Comparison of ENCODE assay signal across 8 cellular contexts in the genomic region with DNA sequence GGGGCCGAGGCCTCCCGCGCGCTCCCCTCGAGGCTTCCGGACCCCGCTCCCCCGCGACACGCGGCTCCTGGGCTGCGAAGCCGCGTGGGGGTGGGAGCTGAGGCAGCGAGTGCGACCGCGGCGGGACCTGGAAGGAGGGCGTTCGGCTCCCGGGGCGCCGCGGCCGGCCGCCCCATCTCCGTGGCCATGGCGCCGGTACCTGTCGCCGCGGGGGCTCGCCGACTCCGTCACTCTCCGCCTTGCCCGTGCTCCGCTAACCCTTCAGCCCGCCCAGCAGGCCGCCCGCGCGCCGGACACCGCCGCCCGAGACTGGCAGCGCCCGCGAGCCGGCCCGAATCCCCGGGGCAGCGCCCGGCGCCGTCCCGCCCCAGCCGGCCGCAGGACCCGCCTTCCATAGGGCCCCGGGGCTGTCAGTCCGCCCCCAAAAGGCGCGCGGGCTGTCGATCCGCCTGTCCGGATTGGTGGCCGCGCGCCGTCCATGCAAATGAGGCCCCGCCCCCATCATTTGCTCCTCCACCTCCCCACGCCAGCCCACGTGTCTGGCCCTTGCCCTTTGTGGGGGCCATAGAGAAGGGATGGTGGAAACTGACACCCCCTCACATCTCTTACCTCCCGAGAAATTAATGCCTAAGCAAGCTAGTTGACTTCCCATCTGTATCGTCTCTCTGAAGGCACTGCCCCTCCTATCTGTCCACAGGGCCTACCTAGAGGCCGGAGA. TPM values are rescaled to one million over a fixed set of nuclear protein-coding genes. Genes with fewer than 3 reads are reported as not detected.
DNase-seq lines count a peak whose midpoint lies in the region; ATAC-seq and TF ChIP-seq lines count a peak whose summit lies in the region.

A gene (minus strand): TSS at position 311 of the 718 bp plus-strand sequence. CDS start 46,091 bp downstream, outside the sequence.

- TF ChIP-seq EP300 in SK-N-SH (IDR thresholded peaks at IDR 0.05; ENCODE audit: borderline replicate concordance in 1 of 2, low read depth in 1 of 2, low read length in 1 of 2) = no peak

- H2AFZ ChIP-seq in SK-N-SH (ENCODE audit: low read depth) = peak within 1 kb of the TSS; percentile 88

- TF ChIP-seq CTCF in SK-N-SH (IDR thresholded peaks at IDR 0.05) = no peak
- no peak for TF ChIP-seq CTCF in omental fat pad (IDR thresholded peaks at IDR 0.05)

- no peaks in the 10 kb centered on the region for H4K20me1 ChIP-seq in SK-N-SH (ENCODE audit: insufficient read depth)

- no peaks in the 10 kb centered on the region for H3K27me3 ChIP-seq in SK-N-SH (ENCODE audit: insufficient read depth)

- DNase-seq in DMS79 treated with DMSO at 0.1 percent for 48 hours (lab: John Stamatoyannopoulos, UW) (peak; percentile 71), KG1 (lab: John Stamatoyannopoulos, UW) (peak; percentile 79), SK-N-SH (peak; percentile 98), globus pallidus (ENCODE audit: low spot score) (peak; percentile 94), omental fat pad (ENCODE audit: low spot score) (peak; percentile 93)
- peak; percentile 90 for DNase-seq in activated naive CD4-positive, alpha-beta T cell treated with anti-CD3 and anti-CD28 coated beads, Interleukin-2, amount 50 U/mL, for 16 hours

- peak within 1 kb of the TSS; percentile 67 to 77 for H3K4me3 ChIP-seq in SK-N-SH (ENCODE audit: low read depth in 2 of 2, low read length in 1 of 2)

- H3F3A ChIP-seq in SK-N-SH (replicated peaks; ENCODE audit: insufficient read depth) = peaks cover 4% of the 10 kb centered on the region

- H3K4me1 ChIP-seq in SK-N-SH (ENCODE audit: control insufficient read depth in 1 of 2, insufficient read depth in 2 of 2, low read depth in 1 of 2, low read length in 1 of 2) = peaks cover 2 to 6% of the 10 kb centered on the region in 2 experiments; a peak in 3 of 4 replicates

- H3K9me3 ChIP-seq in SK-N-SH = no peaks in the 10 kb centered on the region; the same call in 1 of the 2 replicates

- TF ChIP-seq RAD21 in SK-N-SH (IDR thresholded peaks at IDR 0.05; ENCODE audit: low read length) = no peak

- H3K27ac ChIP-seq in SK-N-SH (ENCODE audit: low read depth in 2 of 2, low read length in 1 of 2) (peak within 1 kb of the TSS; percentile 39 to 47; a peak in 2 of 4 replicates), temporal lobe (ENCODE audit: low read depth, low read length) (peak within 1 kb of the TSS; percentile 54)

- peak within 1 kb of the TSS; percentile 20; the same call in 1 of the 2 replicates for H3K9ac ChIP-seq in SK-N-SH

- 12% methylated on average over 15 of the region's 80 CpGs for WGBS in SK-N-SH (ENCODE audit: low lambda C conversion rate)

- H3K36me3 ChIP-seq in SK-N-SH (replicated peaks in 1 of 2; ENCODE audit: control insufficient read depth in 1 of 2, insufficient read depth in 2 of 2, low read length in 1 of 2) = no peaks in the 10 kb centered on the region

- H3K4me2 ChIP-seq in SK-N-SH = peak within 1 kb of the TSS; percentile 81

- ATAC-seq in GM21619 (IDR thresholded peaks at IDR 0.05; ENCODE audit: unreplicated experiment) (peak; percentile 75), omental fat pad (ENCODE audit: low FRiP score) (peak; percentile 98)

- POLR2A ChIA-PET in SK-N-SH (lab: Yijun Ruan, JAX) = no interaction called here

- CTCF ChIA-PET in SK-N-SH (lab: Yijun Ruan, JAX) = interaction anchor here (4.7 kb wide), 1 partner anchor 48 kb away, joined by 33 read pairs; a partner anchor contains a TSS

- H3K79me2 ChIP-seq in SK-N-SH (ENCODE audit: insufficient read depth) = peaks cover 18% of the 10 kb centered on the region; the same call in 1 of the 2 replicates

- H3K9me2 ChIP-seq in SK-N-SH = no peaks in the 10 kb centered on the region

TF ChIP-seq in SK-N-SH, 30 proteins besides CTCF, POLR2A, EP300 and RAD21:
- TF ChIP-seq, protein P1, sequence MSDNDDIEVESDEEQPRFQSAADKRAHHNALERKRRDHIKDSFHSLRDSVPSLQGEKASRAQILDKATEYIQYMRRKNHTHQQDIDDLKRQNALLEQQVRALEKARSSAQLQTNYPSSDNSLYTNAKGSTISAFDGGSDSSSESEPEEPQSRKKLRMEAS (IDR thresholded peaks at IDR 0.05; ENCODE audit: low read depth) = peak; percentile 83
- TF ChIP-seq, protein P2, sequence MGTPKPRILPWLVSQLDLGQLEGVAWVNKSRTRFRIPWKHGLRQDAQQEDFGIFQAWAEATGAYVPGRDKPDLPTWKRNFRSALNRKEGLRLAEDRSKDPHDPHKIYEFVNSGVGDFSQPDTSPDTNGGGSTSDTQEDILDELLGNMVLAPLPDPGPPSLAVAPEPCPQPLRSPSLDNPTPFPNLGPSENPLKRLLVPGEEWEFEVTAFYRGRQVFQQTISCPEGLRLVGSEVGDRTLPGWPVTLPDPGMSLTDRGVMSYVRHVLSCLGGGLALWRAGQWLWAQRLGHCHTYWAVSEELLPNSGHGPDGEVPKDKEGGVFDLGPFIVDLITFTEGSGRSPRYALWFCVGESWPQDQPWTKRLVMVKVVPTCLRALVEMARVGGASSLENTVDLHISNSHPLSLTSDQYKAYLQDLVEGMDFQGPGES (IDR thresholded peaks at IDR 0.05; ENCODE audit: low read depth, low read length) = peak; percentile 37; the same call in 1 of the 2 replicates
- peak; percentile 33 for TF ChIP-seq CHD2 (IDR thresholded peaks at IDR 0.05; ENCODE audit: low read length, partially characterized antibody)
- TF ChIP-seq MXI1 (IDR thresholded peaks at IDR 0.05; ENCODE audit: low read depth, low read length) = peak; percentile 80; the same call in 1 of the 2 replicates
- TF ChIP-seq TEAD4 (IDR thresholded peaks at IDR 0.05; ENCODE audit: borderline replicate concordance, insufficient read depth) = no peak
- TF ChIP-seq FOXM1 (IDR thresholded peaks at IDR 0.05; ENCODE audit: low read depth) = no peak
- TF ChIP-seq TAF1 (IDR thresholded peaks at IDR 0.05; ENCODE audit: borderline replicate concordance, low read depth, low read length) = peak; percentile 57; the same call in 1 of the 2 replicates
- peak; percentile 65; the same call in 1 of the 2 replicates for TF ChIP-seq POLR2AphosphoS5 (IDR thresholded peaks at IDR 0.05; ENCODE audit: low read depth, low read length)
- peak; percentile 18; the same call in 1 of the 2 replicates for TF ChIP-seq SIN3A (IDR thresholded peaks at IDR 0.05; ENCODE audit: borderline replicate concordance, low read depth, low read length)
- TF ChIP-seq RFX5 (IDR thresholded peaks at IDR 0.05; ENCODE audit: low read length) = no peak
- TF ChIP-seq, protein P3, sequence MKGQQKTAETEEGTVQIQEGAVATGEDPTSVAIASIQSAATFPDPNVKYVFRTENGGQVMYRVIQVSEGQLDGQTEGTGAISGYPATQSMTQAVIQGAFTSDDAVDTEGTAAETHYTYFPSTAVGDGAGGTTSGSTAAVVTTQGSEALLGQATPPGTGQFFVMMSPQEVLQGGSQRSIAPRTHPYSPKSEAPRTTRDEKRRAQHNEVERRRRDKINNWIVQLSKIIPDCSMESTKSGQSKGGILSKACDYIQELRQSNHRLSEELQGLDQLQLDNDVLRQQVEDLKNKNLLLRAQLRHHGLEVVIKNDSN (IDR thresholded peaks at IDR 0.05; ENCODE audit: borderline replicate concordance, low read depth) = peak; percentile 72; the same call in 1 of the 2 replicates
- TF ChIP-seq, protein P4, sequence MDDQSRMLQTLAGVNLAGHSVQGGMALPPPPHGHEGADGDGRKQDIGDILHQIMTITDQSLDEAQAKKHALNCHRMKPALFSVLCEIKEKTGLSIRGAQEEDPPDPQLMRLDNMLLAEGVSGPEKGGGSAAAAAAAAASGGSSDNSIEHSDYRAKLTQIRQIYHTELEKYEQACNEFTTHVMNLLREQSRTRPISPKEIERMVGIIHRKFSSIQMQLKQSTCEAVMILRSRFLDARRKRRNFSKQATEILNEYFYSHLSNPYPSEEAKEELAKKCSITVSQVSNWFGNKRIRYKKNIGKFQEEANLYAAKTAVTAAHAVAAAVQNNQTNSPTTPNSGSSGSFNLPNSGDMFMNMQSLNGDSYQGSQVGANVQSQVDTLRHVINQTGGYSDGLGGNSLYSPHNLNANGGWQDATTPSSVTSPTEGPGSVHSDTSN (IDR thresholded peaks at IDR 0.05) = peak; percentile 99
- TF ChIP-seq, protein P5, sequence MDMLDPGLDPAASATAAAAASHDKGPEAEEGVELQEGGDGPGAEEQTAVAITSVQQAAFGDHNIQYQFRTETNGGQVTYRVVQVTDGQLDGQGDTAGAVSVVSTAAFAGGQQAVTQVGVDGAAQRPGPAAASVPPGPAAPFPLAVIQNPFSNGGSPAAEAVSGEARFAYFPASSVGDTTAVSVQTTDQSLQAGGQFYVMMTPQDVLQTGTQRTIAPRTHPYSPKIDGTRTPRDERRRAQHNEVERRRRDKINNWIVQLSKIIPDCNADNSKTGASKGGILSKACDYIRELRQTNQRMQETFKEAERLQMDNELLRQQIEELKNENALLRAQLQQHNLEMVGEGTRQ (IDR thresholded peaks at IDR 0.05; ENCODE audit: borderline replicate concordance, low read depth, low read length) = peak; percentile 39; the same call in 1 of the 2 replicates

RNA-seq across cellular contexts. Expression of the gene that starts here (rescaled TPM):
- 4.2 and 5.1 TPM in 2 replicates for polyA plus RNA-seq in SK-N-SH (2012; rRNA removed)
- polyA plus RNA-seq in SK-N-SH (2012; cell fraction: cytosol; rRNA removed) = 6.7 and 7.4 TPM in 2 replicates
- 2.2 and 3.5 TPM in 2 replicates for polyA plus RNA-seq in SK-N-SH (2012; cell fraction: nucleus; rRNA removed)
- total RNA-seq in omental fat pad (100 to 1,000 TPM; 257 to 722 (median 366) TPM), temporal lobe (4.2 TPM)

Comparison
In these comparisons a context has a peak if more than half of its experiments do, and no peak if none do; other contexts are left out.
1. Peak in every context shown above with its lines: DNase-seq, ATAC-seq, H3K4me3 ChIP-seq and H3K27ac ChIP-seq.
2. RNA of the gene that starts here (total RNA-seq): 257 to 722 TPM in omental fat pad; 4.2 TPM in temporal lobe (single experiment); every median in the first group is over 10 times any median in the second.